ENCODE assay signal across 14 cellular contexts in the genomic region with DNA sequence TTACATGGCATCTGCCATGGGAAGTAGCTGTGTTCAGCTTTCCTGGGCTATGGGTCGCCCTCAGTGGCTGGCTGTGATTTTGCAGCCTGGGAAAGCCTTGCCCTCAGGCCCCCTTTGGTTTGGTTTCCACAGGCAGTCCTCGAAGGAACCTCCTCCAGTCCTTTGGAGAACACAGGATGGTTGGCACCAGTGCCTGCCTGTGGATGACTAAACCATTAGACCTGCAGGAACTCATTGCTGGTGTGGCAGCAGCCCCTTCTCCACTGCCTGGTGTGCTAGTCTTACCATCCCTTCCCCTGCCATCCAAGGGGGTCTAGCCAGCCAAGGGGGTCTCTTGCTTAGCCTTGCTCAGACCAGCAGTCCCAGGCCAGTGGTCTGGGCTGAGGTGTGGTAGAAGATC.
"Had no signal": no experiment of that assay in that cellular context is flagged by ENCODE, and none has a peak within 500 bp of the region (broad histone marks: within the 10 kb centered on the region; RNA-seq: fewer than 3 reads in every experiment).

No MANE protein-coding gene starts in this region.

- DNase-seq: colonic mucosa; dermis blood vessel endothelial cell; foreskin melanocyte; kidney glomerular epithelial cell; natural killer cell; ovary; small intestine; stimulated activated CD4-positive, alpha-beta T cell treated with anti-CD3 and anti-CD28 coated beads, Interleukin-12 subunit alpha, Interleukin-12 subunit beta, amount 100 ng/mL, for 4 hours; stimulated activated naive CD4-positive, alpha-beta T cell; stomach; transverse colon had no signal

- H3K36me3 ChIP-seq: colonic mucosa, ovary, right atrium auricular region, stomach, thoracic aorta, transverse colon had no signal

- H3K4me1 ChIP-seq: colonic mucosa, right atrium auricular region, stomach, transverse colon had no signal

- ATAC-seq: natural killer cell had no signal

- H3K27ac ChIP-seq: colonic mucosa, hepatocyte, ovary, right atrium auricular region, stomach, thoracic aorta, transverse colon had no signal

- H3K9me3 ChIP-seq: colonic mucosa, ovary, right atrium auricular region, thoracic aorta, transverse colon had no signal

- H3K4me2 ChIP-seq: hepatocyte had no signal

- H3K4me3 ChIP-seq: colonic mucosa, hepatocyte, ovary, right atrium auricular region, stomach, thoracic aorta, transverse colon had no signal

- H3K79me2 ChIP-seq: hepatocyte had no signal

- H3K27me3 ChIP-seq: colonic mucosa, hepatocyte, ovary, right atrium auricular region, transverse colon had no signal

- H2AFZ ChIP-seq: hepatocyte had no signal
